Comparison of ENCODE assay signal across 10 cellular contexts in the genomic region with DNA sequence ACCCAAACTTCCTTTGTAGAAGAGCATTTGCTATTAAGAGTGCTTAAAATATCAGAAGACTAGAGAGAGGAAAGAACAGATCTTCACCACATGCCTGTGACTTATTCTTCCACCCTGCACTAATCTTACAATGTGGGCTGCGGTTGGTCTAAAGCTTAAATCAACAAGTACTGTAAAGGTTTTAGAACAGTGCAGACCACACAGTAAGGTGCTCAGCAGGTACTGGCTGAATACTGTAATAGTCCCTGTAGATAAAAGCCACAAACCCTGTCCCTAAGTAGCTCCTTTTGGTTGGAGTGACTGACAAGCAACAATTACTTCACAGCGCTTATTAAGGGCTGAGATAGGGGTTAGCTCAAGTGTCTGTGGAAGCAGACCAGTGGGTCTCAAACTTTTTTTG. TPM values are rescaled to one million over a fixed set of nuclear protein-coding genes. Genes with fewer than 3 reads are reported as not detected.
DNase-seq lines count a peak whose midpoint lies in the region; TF ChIP-seq lines count a peak whose summit lies in the region.
"Had no signal": no experiment of that assay in that cellular context is flagged by ENCODE, and none has a peak within 500 bp of the region (broad histone marks: within the 10 kb centered on the region; RNA-seq: fewer than 3 reads in every experiment).

No MANE protein-coding gene starts in this region.

- H3K4me2 ChIP-seq in BLaER1: peak overlapping the region; percentile 96

- H3K36me3 Mint-ChIP-seq in activated T-helper 1 cell treated with anti-CD3 and anti-CD28 coated beads, Interleukin-12 subunit alpha, Interleukin-12 subunit beta, Interleukin-2, Interleukin-4 antibody, amounts not matched to agents 30 ng/mL and 10 ng/mL and 1 ng/mL, durations not matched to agents 14 hours and 24 hours and 36 hours (ENCODE audit: low read depth): peaks cover 2% of the 10 kb centered on the region

- H3K27ac ChIP-seq in BLaER1 (no peak overlapping the region), right atrium auricular region (no peak overlapping the region)

- no peaks in the 10 kb centered on the region for H3K9me3 Mint-ChIP-seq in activated T-helper 1 cell treated with anti-CD3 and anti-CD28 coated beads, Interleukin-12 subunit alpha, Interleukin-12 subunit beta, Interleukin-2, Interleukin-4 antibody, amounts not matched to agents 30 ng/mL and 10 ng/mL and 1 ng/mL, durations not matched to agents 14 hours and 24 hours and 36 hours

- H4K20me1 ChIP-seq in BLaER1: peaks cover 35% of the 10 kb centered on the region

- intact Hi-C loops in activated T-helper 1 cell treated with anti-CD3 and anti-CD28 coated beads, Interleukin-12 subunit alpha, Interleukin-12 subunit beta, Interleukin-2, Interleukin-4 antibody, amounts not matched to agents 30 ng/mL and 10 ng/mL and 1 ng/mL, durations not matched to agents 14 hours and 24 hours and 36 hours (cut with micrococcal nuclease): loop anchor here (1.0 to 5.0 kb wide), 4 partner anchors 10 to 107 kb away; partner anchors contain the start of genes LOC128125822 and PTP4A1

- H3K4me1 Mint-ChIP-seq in activated T-helper 1 cell treated with anti-CD3 and anti-CD28 coated beads, Interleukin-12 subunit alpha, Interleukin-12 subunit beta, Interleukin-2, Interleukin-4 antibody, amounts not matched to agents 30 ng/mL and 10 ng/mL and 1 ng/mL, durations not matched to agents 14 hours and 24 hours and 36 hours (ENCODE audit: low read depth): peaks cover 42% of the 10 kb centered on the region

- TF ChIP-seq CTCF in right atrium auricular region (IDR thresholded peaks at IDR 0.05): no peak

- H3K27ac Mint-ChIP-seq in activated T-helper 1 cell treated with anti-CD3 and anti-CD28 coated beads, Interleukin-12 subunit alpha, Interleukin-12 subunit beta, Interleukin-2, Interleukin-4 antibody, amounts not matched to agents 30 ng/mL and 10 ng/mL and 1 ng/mL, durations not matched to agents 14 hours and 24 hours and 36 hours: peak overlapping the region; percentile 81

- H3K9me3 ChIP-seq in BLaER1 (no peaks in the 10 kb centered on the region), right atrium auricular region (no peaks in the 10 kb centered on the region)

- peak overlapping the region; percentile 99; the same call in 1 of the 2 replicates for H3K4me3 ChIP-seq in BLaER1
- no peak overlapping the region for H3K4me3 ChIP-seq in H7 (ENCODE audit: insufficient read depth, low read depth, low read length)
- H3K4me3 ChIP-seq in right atrium auricular region: peak overlapping the region in 1 of 2 donors; percentile 93

- H3K36me3 ChIP-seq in BLaER1 (no peaks in the 10 kb centered on the region), H7 (replicated peaks; ENCODE audit: control insufficient read depth, insufficient read depth, low read length) (no peaks in the 10 kb centered on the region), right atrium auricular region (no peaks in the 10 kb centered on the region)

- no peaks in the 10 kb centered on the region for H3K27me3 Mint-ChIP-seq in activated T-helper 1 cell treated with anti-CD3 and anti-CD28 coated beads, Interleukin-12 subunit alpha, Interleukin-12 subunit beta, Interleukin-2, Interleukin-4 antibody, amounts not matched to agents 30 ng/mL and 10 ng/mL and 1 ng/mL, durations not matched to agents 14 hours and 24 hours and 36 hours (ENCODE audit: insufficient read depth)

- DNase-seq in H7: peak; percentile 32
- DNase-seq in activated T-helper 1 cell treated with anti-CD3 and anti-CD28 coated beads, Interleukin-12 subunit alpha, Interleukin-12 subunit beta, Interleukin-2, Interleukin-4 antibody, amounts not matched to agents 30 ng/mL and 10 ng/mL and 1 ng/mL, durations not matched to agents 14 hours and 24 hours and 36 hours (ENCODE audit: low spot score): no peak
- DNase-seq in iris pigment epithelial cell (ENCODE audit: low read depth): peak; percentile 45
- DNase-seq in cerebellar nuclear complex (lab: John Stamatoyannopoulos, UW): no peak
- DNase-seq in germinal center (ENCODE audit: low spot score): no peak
- no peak for DNase-seq in right atrium auricular region (ENCODE audit: low spot score)
- DNase-seq in OCI-M2 (lab: John Stamatoyannopoulos, UW; ENCODE audit: unreplicated experiment): no peak
- DNase-seq: activated effector memory CD4-positive, alpha-beta T cell treated with Interleukin-2 at 50 U/mL for 16 hours; stimulated activated CD4-positive, alpha-beta T cell treated with anti-CD3 and anti-CD28 coated beads, Interleukin-12 subunit alpha, Interleukin-12 subunit beta, amount 100 ng/mL, for 4 hours had no signal

- H3K27me3 ChIP-seq in BLaER1 (no peaks in the 10 kb centered on the region), H7 (ENCODE audit: control insufficient read depth, insufficient read depth, low read length) (peaks cover 7% of the 10 kb centered on the region), right atrium auricular region (no peaks in the 10 kb centered on the region)

- peaks cover 32% of the 10 kb centered on the region for H3K4me1 ChIP-seq in BLaER1
- peaks cover 0 to 27% of the 10 kb centered on the region in 2 donors for H3K4me1 ChIP-seq in right atrium auricular region

- H3K9ac ChIP-seq in BLaER1: no peak overlapping the region

- peak overlapping the region; percentile 80 for H3K4me3 Mint-ChIP-seq in activated T-helper 1 cell treated with anti-CD3 and anti-CD28 coated beads, Interleukin-12 subunit alpha, Interleukin-12 subunit beta, Interleukin-2, Interleukin-4 antibody, amounts not matched to agents 30 ng/mL and 10 ng/mL and 1 ng/mL, durations not matched to agents 14 hours and 24 hours and 36 hours

RNA-seq across cellular contexts. Expression of gene PHF3, which starts 1.0 kb away (rescaled TPM):
- 35.5 and 54.5 TPM in 2 replicates for total RNA-seq in H7 (2014; rRNA removed; shearing (Covaris generic))
- 42.7 and 45.3 TPM in 2 replicates for total RNA-seq in activated T-helper 1 cell treated with anti-CD3 and anti-CD28 coated beads, Interleukin-12 subunit alpha, Interleukin-12 subunit beta, Interleukin-2, Interleukin-4 antibody, amounts not matched to agents 30 ng/mL and 10 ng/mL and 1 ng/mL, durations not matched to agents 14 hours and 24 hours and 36 hours
- 10 to 100 TPM; 32.0 to 34.6 TPM for total RNA-seq in right atrium auricular region

Comparison
In these comparisons a context has a peak if more than half of its experiments do, and no peak if none do; other contexts are left out.
1. DNase-seq: peak in H7 (single experiment) and iris pigment epithelial cell (single experiment); none in activated T-helper 1 cell treated with anti-CD3 and anti-CD28 coated beads, Interleukin-12 subunit alpha, Interleukin-12 subunit beta, Interleukin-2, Interleukin-4 antibody, amounts not matched to agents 30 ng/mL and 10 ng/mL and 1 ng/mL, durations not matched to agents 14 hours and 24 hours and 36 hours (single experiment), cerebellar nuclear complex (0 of 2), germinal center (single experiment), right atrium auricular region (single experiment) and OCI-M2 (single experiment).